8 cellular contexts compared by ENCODE assay signal in the genomic region with DNA sequence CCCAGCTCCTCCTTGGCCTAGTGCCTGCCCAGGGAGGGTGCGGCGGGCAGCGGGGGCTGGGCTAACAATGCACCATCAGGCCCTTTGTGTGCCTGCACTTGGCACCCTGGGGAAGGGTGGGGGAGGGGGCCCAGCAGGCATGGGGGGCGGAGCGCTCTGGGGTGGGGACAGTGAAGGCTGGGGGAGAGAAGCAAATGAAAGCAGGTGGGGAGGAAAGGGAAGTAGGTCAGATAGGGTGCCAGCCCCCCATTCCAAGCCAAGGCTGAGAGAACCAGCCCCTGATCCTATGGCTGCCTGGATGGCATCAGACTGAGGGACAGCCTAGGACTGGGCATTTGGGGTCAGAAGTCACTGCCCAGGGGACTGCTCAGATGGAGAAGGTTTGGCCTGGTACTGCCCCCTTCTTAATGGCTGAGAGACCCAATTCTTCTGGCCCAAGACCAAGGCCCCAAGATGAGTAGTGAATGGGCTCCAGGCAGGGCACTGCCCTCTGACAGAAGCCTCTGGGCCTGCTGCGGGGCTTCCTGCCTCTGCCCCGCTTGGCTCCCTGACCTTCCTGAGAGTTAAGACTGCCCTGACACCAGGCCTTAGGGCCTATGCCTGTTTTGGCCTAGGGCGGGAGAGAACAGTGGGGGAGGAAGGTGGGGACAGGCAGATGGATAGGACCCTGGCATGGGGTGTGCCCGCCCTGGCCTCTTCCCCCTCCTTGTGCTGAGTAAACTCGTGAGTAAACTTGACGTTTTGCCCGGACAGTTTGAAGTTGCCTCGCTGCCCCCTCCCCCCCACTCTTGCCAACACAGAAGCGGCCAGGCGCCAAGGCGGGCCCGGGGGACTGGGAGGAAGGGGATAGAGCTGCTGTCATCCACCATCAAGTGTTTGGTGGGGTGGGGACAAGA.
DNase-seq lines count a peak whose midpoint lies in the region; ATAC-seq and TF ChIP-seq lines count a peak whose summit lies in the region.

No MANE protein-coding gene starts in this region.

- peaks cover 39% of the 10 kb centered on the region for H3F3A ChIP-seq in MM.1S (ENCODE audit: insufficient read depth, low read length)

- H3K9me3 ChIP-seq in MM.1S (replicated peaks; ENCODE audit: insufficient read depth, low read length) (no peaks in the 10 kb centered on the region), mucosa of stomach (ENCODE audit: control insufficient read depth, low read length) (no peaks in the 10 kb centered on the region)

- H3K36me3 ChIP-seq in MM.1S (replicated peaks; ENCODE audit: insufficient read depth, low read length), result no peaks in the 10 kb centered on the region
- H3K36me3 ChIP-seq in mucosa of stomach (ENCODE audit: control insufficient read depth, insufficient read depth, low read length), result no peaks in the 10 kb centered on the region

- peaks cover 76% of the 10 kb centered on the region for H3K79me2 ChIP-seq in MM.1S (ENCODE audit: low read length)

- DNase-seq in AG10803 (ENCODE audit: low read depth), result peak; percentile 56
- DNase-seq in MM.1S, result no peak
- peak; percentile 82 for DNase-seq in coronary artery (ENCODE audit: low spot score)
- no peak for DNase-seq in DMS53 treated with DMSO at 0.1 percent for 48 hours (lab: John Stamatoyannopoulos, UW; ENCODE audit: unreplicated experiment)
- DNase-seq in stimulated activated CD4-positive, alpha-beta T cell treated with anti-CD3 and anti-CD28 coated beads, Interleukin-15, amount 100 ng/mL, for 24 hours, result no peak

- no peak overlapping the region for H2AFZ ChIP-seq in MM.1S (ENCODE audit: low read length)

- H3K9me2 ChIP-seq in MM.1S (replicated peaks; ENCODE audit: insufficient read depth, low read length), result no peaks in the 10 kb centered on the region

- peak overlapping the region; percentile 81; the same call in 1 of the 2 replicates for H3K4me2 ChIP-seq in MM.1S (ENCODE audit: low read depth, low read length)

- H3K9ac ChIP-seq in MM.1S (ENCODE audit: low read length) (no peak overlapping the region), mucosa of stomach (ENCODE audit: low read length) (peak overlapping the region; percentile 99)

- peak overlapping the region; percentile 48; the same call in 1 of the 2 replicates for H3K27ac ChIP-seq in MM.1S (ENCODE audit: low read length)
- H3K27ac ChIP-seq in coronary artery, result peak overlapping the region; percentile 93 to 98

- H3K27me3 ChIP-seq in MM.1S (replicated peaks; ENCODE audit: insufficient read depth, low read length) (no peaks in the 10 kb centered on the region), mucosa of stomach (ENCODE audit: control insufficient read depth, insufficient read depth, low read length) (no peaks in the 10 kb centered on the region)

- H3K4me3 ChIP-seq in AG10803 (ENCODE audit: low read length) (peak overlapping the region; percentile 96), MM.1S (ENCODE audit: low read length) (no peak overlapping the region), coronary artery (peak overlapping the region; percentile 94), mucosa of stomach (ENCODE audit: low read length) (peak overlapping the region; percentile 99)

- TF ChIP-seq CTCF in AG10803 (conservative IDR thresholded peaks at IDR 0.05; ENCODE audit: low read length), result no peak
- TF ChIP-seq CTCF in MM.1S (IDR thresholded peaks at IDR 0.05; ENCODE audit: low read length), result no peak
- no peak for TF ChIP-seq CTCF in coronary artery (IDR thresholded peaks at IDR 0.05)

- no peaks in the 10 kb centered on the region for H4K20me1 ChIP-seq in MM.1S (ENCODE audit: insufficient read depth, low read length)

- no peak for ATAC-seq in GM21619 (IDR thresholded peaks at IDR 0.05; ENCODE audit: unreplicated experiment)
- no peak for ATAC-seq in GM19023 (IDR thresholded peaks at IDR 0.05; ENCODE audit: unreplicated experiment)

- H3K4me1 ChIP-seq in MM.1S (ENCODE audit: low read length), result peaks cover 24% of the 10 kb centered on the region
- peaks cover 64% of the 10 kb centered on the region for H3K4me1 ChIP-seq in mucosa of stomach (ENCODE audit: control insufficient read depth, insufficient read depth, low read length)

Comparison
In these comparisons a context has a peak if more than half of its experiments do, and no peak if none do; other contexts are left out.
1. DNase-seq: peak in AG10803 (single experiment) and coronary artery (single experiment); none in MM.1S (single experiment), DMS53 treated with DMSO at 0.1 percent for 48 hours (single experiment) and stimulated activated CD4-positive, alpha-beta T cell treated with anti-CD3 and anti-CD28 coated beads, Interleukin-15, amount 100 ng/mL, for 24 hours (single experiment).